In genomic region chr10:103661198-103661950, GRCh38 we compare ENCODE assay signal across 8 cellular contexts.
DNase-seq lines count a peak whose midpoint lies in the region; ATAC-seq and TF ChIP-seq lines count a peak whose summit lies in the region.

No MANE protein-coding gene starts in this region.

- H3K27me3 ChIP-seq in ovary: no peaks in the 10 kb centered on the region

- ATAC-seq in GM18505 (IDR thresholded peaks at IDR 0.05; ENCODE audit: unreplicated experiment) (no peak), HG02610 (IDR thresholded peaks at IDR 0.05; ENCODE audit: unreplicated experiment) (no peak), HG02623 (IDR thresholded peaks at IDR 0.05; ENCODE audit: unreplicated experiment) (no peak)

- H3K36me3 ChIP-seq in ovary: no peaks in the 10 kb centered on the region

- 5 to 10% (median 8%) methylated on average over 41 to 48 of the region's 48 CpGs for WGBS in ovary, 3 donors

- TF ChIP-seq POLR2A in GM18505 (IDR thresholded peaks at IDR 0.05; ENCODE audit: borderline replicate concordance, extremely low read depth, insufficient read depth, insufficient read length) (peak; percentile 48), ovary (IDR thresholded peaks at IDR 0.05) (peak; percentile 87)

- H3K27ac ChIP-seq in ovary: peak overlapping the region; percentile 93 to 97

- in situ Hi-C loops in GM13976 (cut with MboI; ENCODE audit: low sequenced_read_pairs, unreplicated experiment): no loop called here

- H3K9me3 ChIP-seq in ovary: no peaks in the 10 kb centered on the region

- DNase-seq in NCI-H2196 treated with DMSO at 0.1 percent for 48 hours (lab: John Stamatoyannopoulos, UW; ENCODE audit: unreplicated experiment) (peak; percentile 33), glomerular visceral epithelial cell (ENCODE audit: extremely low spot score) (peak; percentile 85), ovary (peak; percentile 90 to 95 (median 92)), GM13976 (ENCODE audit: low spot score) (no peak)
- DNase-seq in activated gamma-delta T cell treated with anti-CD3 and anti-CD28 coated beads, Interleukin-2, amount 50 U/mL, for 16 hours (ENCODE audit: low read depth): peak; percentile 25

- peaks cover 9% of the 10 kb centered on the region for H3K4me1 ChIP-seq in ovary (ENCODE audit: insufficient read depth)

- intact Hi-C loops in ovary (cut with DNase I): loop anchor here in 1 of 4 donors (10.0 kb wide), 1 partner anchor 47 kb away; no protein-coding TSS in a partner anchor

- TF ChIP-seq CTCF in ovary (IDR thresholded peaks at IDR 0.05) (no peak), GM13976 (IDR thresholded peaks at IDR 0.05; ENCODE audit: borderline replicate concordance, control extremely low read depth, extremely low read depth, insufficient read depth, missing control alignments) (no peak)

- no peak for TF ChIP-seq EP300 in ovary (IDR thresholded peaks at IDR 0.05)

- H3K4me3 ChIP-seq in ovary: peak overlapping the region; percentile 85
